20 cellular contexts compared by ENCODE assay signal in genomic region chr1:154171222-154171583, GRCh38. TPM values are rescaled to one million over a fixed set of nuclear protein-coding genes. Genes with fewer than 3 reads are reported as not detected.
DNase-seq lines count a peak whose midpoint lies in the region; ATAC-seq and TF ChIP-seq lines count a peak whose summit lies in the region.
"Had no signal": no experiment of that assay in that cellular context is flagged by ENCODE, and none has a peak within 500 bp of the region (broad histone marks: within the 10 kb centered on the region; RNA-seq: fewer than 3 reads in every experiment).

No MANE protein-coding gene starts in this region.

- DNase-seq in CD8-positive, alpha-beta T cell = no peak
- DNase-seq in T-cell = no peak
- no peak for DNase-seq in effector memory CD8-positive, alpha-beta T cell
- DNase-seq in SW 1271 (lab: John Stamatoyannopoulos, UW) = no peak
- no peak for DNase-seq in vagina (ENCODE audit: extremely low spot score in 2 of 2)
- no peak for DNase-seq in 8988T
- DNase-seq: DMS79, H9, hippocampal formation, left cardiac atrium, NCI-H1417, NCI-H226, small intestine, trophoblast cell had no signal

- POLR2A ChIA-PET in CD8-positive, alpha-beta T cell (lab: Charles Lee) = no interaction called here
- POLR2A ChIA-PET in T-cell (lab: Charles Lee) = interaction anchor here in 1 of 2 donors (0.7 kb wide), 1 partner anchor 164 kb away, joined by 5 read pairs; no protein-coding TSS in a partner anchor

- TF ChIP-seq CTCF in CD8-positive, alpha-beta T cell (IDR thresholded peaks at IDR 0.05) = no peak
- TF ChIP-seq CTCF in neutrophil (IDR thresholded peaks at IDR 0.05) = no peak
- no peak for TF ChIP-seq CTCF in vagina (IDR thresholded peaks at IDR 0.05)

- intact Hi-C loops in CD8-positive, alpha-beta T cell (cut with DNase I, micrococcal nuclease) = no loop called here
- intact Hi-C loops in vagina (cut with DNase I) = no loop called here

- H3K4me1 ChIP-seq in CD8-positive, alpha-beta T cell (ENCODE audit: insufficient read depth, low read length) = peaks cover 9% of the 10 kb centered on the region
- H3K4me1 ChIP-seq in neutrophil (ENCODE audit: control insufficient read depth in 1 of 2, insufficient read depth in 1 of 2, low read depth in 1 of 2, low read length in 1 of 2) (peaks cover 10% of the 10 kb centered on the region in 2 experiments), vagina (peaks cover 8% of the 10 kb centered on the region)
- H3K4me1 ChIP-seq: parathyroid adenoma had no signal

- H3K9me3 Mint-ChIP-seq in CD8-positive, alpha-beta T cell = no peaks in the 10 kb centered on the region
- no peaks in the 10 kb centered on the region for H3K9me3 Mint-ChIP-seq in T-cell
- no peaks in the 10 kb centered on the region for H3K9me3 Mint-ChIP-seq in effector memory CD8-positive, alpha-beta T cell
- H3K9me3 Mint-ChIP-seq: H9 had no signal

- no peaks in the 10 kb centered on the region for H3K9me3 ChIP-seq in CD8-positive, alpha-beta T cell (ENCODE audit: low read length)
- no peaks in the 10 kb centered on the region for H3K9me3 ChIP-seq in neutrophil
- H3K9me3 ChIP-seq in vagina = no peaks in the 10 kb centered on the region
- H3K9me3 ChIP-seq: BLaER1 had no signal

- H3K36me3 ChIP-seq in CD8-positive, alpha-beta T cell (ENCODE audit: insufficient read depth, low read length) = peaks cover 79% of the 10 kb centered on the region
- peaks cover 98% of the 10 kb centered on the region for H3K36me3 ChIP-seq in neutrophil
- peaks cover 0 to 90% of the 10 kb centered on the region in 2 donors for H3K36me3 ChIP-seq in vagina

- H3K4me3 ChIP-seq in CD8-positive, alpha-beta T cell (ENCODE audit: low read depth, low read length) = no peak overlapping the region
- no peak overlapping the region for H3K4me3 ChIP-seq in neutrophil (ENCODE audit: low read depth in 1 of 2, low read length in 1 of 2)
- no peak overlapping the region for H3K4me3 ChIP-seq in vagina
- H3K4me3 ChIP-seq: BLaER1 had no signal

- H3K27me3 ChIP-seq in CD8-positive, alpha-beta T cell (ENCODE audit: insufficient read depth, low read length) = no peaks in the 10 kb centered on the region
- no peaks in the 10 kb centered on the region for H3K27me3 ChIP-seq in neutrophil
- no peaks in the 10 kb centered on the region for H3K27me3 ChIP-seq in vagina
- H3K27me3 ChIP-seq: BLaER1 had no signal

- H3K27ac Mint-ChIP-seq in CD8-positive, alpha-beta T cell = peak overlapping the region; percentile 69
- peak overlapping the region; percentile 72 to 81 for H3K27ac Mint-ChIP-seq in T-cell
- H3K27ac Mint-ChIP-seq in effector memory CD8-positive, alpha-beta T cell = peak overlapping the region; percentile 77 to 83

- no peak for TF ChIP-seq POLR2A in vagina (IDR thresholded peaks at IDR 0.05)

- no peak for ATAC-seq in CD8-positive, alpha-beta T cell
- ATAC-seq in T-cell (replicated peaks in 1 of 4) = no peak
- ATAC-seq in effector memory CD8-positive, alpha-beta T cell (replicated peaks) = no peak
- ATAC-seq in HG02884 (IDR thresholded peaks at IDR 0.05; ENCODE audit: unreplicated experiment) = no peak
- ATAC-seq: left cardiac atrium had no signal

- H3K27ac ChIP-seq in CD8-positive, alpha-beta T cell (ENCODE audit: low read depth, low read length) = no peak overlapping the region
- peak overlapping the region; percentile 55 for H3K27ac ChIP-seq in neutrophil
- no peak overlapping the region for H3K27ac ChIP-seq in vagina
- H3K27ac ChIP-seq: BLaER1, parathyroid adenoma had no signal

- CTCF ChIA-PET in CD8-positive, alpha-beta T cell (lab: Charles Lee) = no interaction called here
- CTCF ChIA-PET in T-cell (lab: Charles Lee) = no interaction called here

- H3K4me3 Mint-ChIP-seq in CD8-positive, alpha-beta T cell = no peak overlapping the region
- no peak overlapping the region for H3K4me3 Mint-ChIP-seq in T-cell
- H3K4me3 Mint-ChIP-seq in effector memory CD8-positive, alpha-beta T cell = no peak overlapping the region
- H3K4me3 Mint-ChIP-seq: H9 had no signal

- peaks cover 42% of the 10 kb centered on the region for H3K4me1 Mint-ChIP-seq in CD8-positive, alpha-beta T cell (ENCODE audit: low read depth)
- peaks cover 44 to 49% (median 47%) of the 10 kb centered on the region in 3 donors for H3K4me1 Mint-ChIP-seq in T-cell
- peaks cover 19 to 33% of the 10 kb centered on the region in 2 donors for H3K4me1 Mint-ChIP-seq in effector memory CD8-positive, alpha-beta T cell (ENCODE audit: low read depth in 2 of 2)
- H3K4me1 Mint-ChIP-seq: H9 had no signal

- peaks cover 85% of the 10 kb centered on the region for H3K36me3 Mint-ChIP-seq in CD8-positive, alpha-beta T cell
- H3K36me3 Mint-ChIP-seq in T-cell = peaks cover 58% of the 10 kb centered on the region
- peaks cover 100% of the 10 kb centered on the region for H3K36me3 Mint-ChIP-seq in effector memory CD8-positive, alpha-beta T cell (ENCODE audit: insufficient read depth)

- H3K27me3 Mint-ChIP-seq in CD8-positive, alpha-beta T cell (ENCODE audit: low read depth) = no peaks in the 10 kb centered on the region
- no peaks in the 10 kb centered on the region for H3K27me3 Mint-ChIP-seq in T-cell
- H3K27me3 Mint-ChIP-seq in effector memory CD8-positive, alpha-beta T cell = no peaks in the 10 kb centered on the region

RNA-seq across cellular contexts. Expression of gene NUP210L, which starts 16.3 kb away (rescaled TPM):
- under 1 TPM in 1 of 2 experiments, not detected in 1; 0.17 TPM for total RNA-seq in CD8-positive, alpha-beta T cell
- under 1 TPM; 0.10 to 0.35 (median 0.18) TPM for total RNA-seq in T-cell
- total RNA-seq in vagina = not detected
- total RNA-seq: HT-29, LHCN-M2 had no signal

RNA-seq across cellular contexts. Expression of gene TPM3, which starts 20.7 kb away (rescaled TPM):
- total RNA-seq in CD8-positive, alpha-beta T cell = 100 to 1,000 TPM; 341 to 347 TPM
- total RNA-seq in T-cell (100 to 1,000 TPM; 340 to 396 (median 363) TPM), vagina (138 TPM)

RNA-seq across cellular contexts. Expression of gene CFAP141, which starts 34.9 kb away (rescaled TPM):
- not detected for total RNA-seq in CD8-positive, alpha-beta T cell
- total RNA-seq in T-cell (not detected), vagina (not detected)
- total RNA-seq: H9, HT-29, left cardiac atrium, LHCN-M2 had no signal

RNA-seq across cellular contexts. Expression of gene UBAP2L, which starts 49.6 kb away (rescaled TPM):
- 100 to 1,000 TPM; 212 to 226 TPM for total RNA-seq in CD8-positive, alpha-beta T cell
- total RNA-seq in T-cell (100 to 1,000 TPM; 175 to 240 (median 192) TPM), vagina (75.9 TPM)
